Comparison of ENCODE assay signal across 15 cellular contexts in genomic region chr15:68536331-68537095, GRCh38. TPM values are rescaled to one million over a fixed set of nuclear protein-coding genes. Genes with fewer than 3 reads are reported as not detected.
DNase-seq lines count a peak whose midpoint lies in the region; ATAC-seq, FAIRE-seq and TF ChIP-seq lines count a peak whose summit lies in the region.
"Had no signal": no experiment of that assay in that cellular context is flagged by ENCODE, and none has a peak within 500 bp of the region (broad histone marks: within the 10 kb centered on the region; RNA-seq: fewer than 3 reads in every experiment).

No MANE protein-coding gene starts in this region.

- ATAC-seq in A549: peak in 1 of 2 experiments; percentile 62; a peak in 1 of 6 replicates
- peak; percentile 54 for ATAC-seq in GM12878
- no peak for ATAC-seq in lower lobe of right lung
- ATAC-seq in mucosa of descending colon: no peak
- ATAC-seq in HG03378 (IDR thresholded peaks at IDR 0.05; ENCODE audit: unreplicated experiment): no peak

- intact Hi-C loops in GM12878 (cut with micrococcal nuclease; ENCODE audit: unreplicated experiment) (loop anchor here (10.0 kb wide), 1 partner anchor 152 kb away; no protein-coding TSS in a partner anchor), lower lobe of right lung (cut with DNase I) (no loop called here), mucosa of descending colon (cut with DNase I, micrococcal nuclease) (no loop called here)

- H3K9me3 ChIP-seq in A549 (peaks cover 34% of the 10 kb centered on the region), GM12878 (replicated peaks; ENCODE audit: control insufficient read depth, insufficient read depth, low read length) (no peaks in the 10 kb centered on the region; the same call in 2 of the 3 replicates), lower lobe of right lung (peaks cover 11% of the 10 kb centered on the region), mucosa of descending colon (peaks cover 7% of the 10 kb centered on the region)

- TF ChIP-seq POLR2A in A549 (IDR thresholded peaks at IDR 0.05; ENCODE audit: low read length) (no peak), GM12878 (IDR thresholded peaks at IDR 0.05; ENCODE audit: low read depth, low read length) (no peak)

- peaks cover 15% of the 10 kb centered on the region; the same call in 1 of the 3 replicates for H3K4me1 ChIP-seq in A549
- H3K4me1 ChIP-seq in GM12878 (ENCODE audit: control insufficient read depth, insufficient read depth, low read length): no peaks in the 10 kb centered on the region
- H3K4me1 ChIP-seq in lower lobe of right lung: no peaks in the 10 kb centered on the region
- H3K4me1 ChIP-seq in mucosa of descending colon (ENCODE audit: low read depth): no peaks in the 10 kb centered on the region

- H3K27me3 ChIP-seq in GM12878 (replicated peaks in 1 of 2; ENCODE audit: control insufficient read depth in 2 of 2, insufficient read depth in 2 of 2, low read length in 1 of 2) (no peaks in the 10 kb centered on the region), lower lobe of right lung (ENCODE audit: low read depth) (no peaks in the 10 kb centered on the region)

- FAIRE-seq in A549 (lab: Jason Lieb, UNC) (no peak), GM12878 (lab: Jason Lieb, UNC) (no peak)

- POLR2A ChIA-PET in A549 (lab: Yijun Ruan, JAX): no interaction called here
- POLR2A ChIA-PET in GM12878 (lab: Charles Lee): no interaction called here

- CTCF ChIA-PET in A549 (lab: Yijun Ruan, JAX) (interaction anchor here (0.7 to 26.0 kb wide), 5 partner anchors 13 to 230 kb away, joined by 3 to 413 read pairs (median 24); no protein-coding TSS in a partner anchor), GM12878 (lab: Yijun Ruan, JAX) (interaction anchor here (1.5 kb wide), 1 partner anchor 17 kb away, joined by 5 read pairs; no protein-coding TSS in a partner anchor)

- H4K20me1 ChIP-seq in GM12878 (ENCODE audit: control insufficient read depth, insufficient read depth): no peaks in the 10 kb centered on the region

- H3K4me2 ChIP-seq in A549: no peak overlapping the region
- no peak overlapping the region for H3K4me2 ChIP-seq in GM12878 (ENCODE audit: control insufficient read depth, insufficient read depth)

- DNase-seq in A549 (ENCODE audit: low read depth in 1 of 2, low spot score in 1 of 2): no peak
- peak; percentile 50 for DNase-seq in HT1080 (ENCODE audit: low read depth)
- no peak for DNase-seq in GM12878 (ENCODE audit: low read depth, low spot score)
- peak; percentile 95 for DNase-seq in iris pigment epithelial cell (ENCODE audit: low read depth)
- DNase-seq in lower lobe of right lung: no peak
- no peak for DNase-seq in mucosa of descending colon
- DNase-seq in NCI-H2196 (lab: John Stamatoyannopoulos, UW; ENCODE audit: unreplicated experiment): no peak
- DNase-seq: C1 segment of cervical spinal cord; effector CD8-positive, alpha-beta T cell; NCI-H1436 treated with DMSO at 0.1 percent for 48 hours; nephron progenitor cell; stimulated activated CD4-positive, alpha-beta T cell treated with anti-CD3 and anti-CD28 coated beads, Interleukin-2, amount 100 ng/mL, for 24 hours; substantia nigra; WERI-Rb-1 had no signal

- TF ChIP-seq CTCF in A549 (IDR thresholded peaks at IDR 0.05) (no peak), GM12878 (IDR thresholded peaks at IDR 0.05 in 2 of 3, conservative IDR thresholded peaks at IDR 0.05 in 1 of 3; ENCODE audit: control insufficient read depth in 2 of 3, extremely low read depth in 1 of 3, insufficient read depth in 1 of 3, low read depth in 3 of 3, low read length in 3 of 3) (no peak), lower lobe of right lung (IDR thresholded peaks at IDR 0.05) (no peak), mucosa of descending colon (IDR thresholded peaks at IDR 0.05) (no peak)

- no peak overlapping the region for H3K9ac ChIP-seq in GM12878 (ENCODE audit: control insufficient read depth, insufficient read depth, low read length)

- H2AFZ ChIP-seq in GM12878 (ENCODE audit: control insufficient read depth, low read depth, low read length): no peak overlapping the region

- in situ Hi-C loops in GM12878 (cut with MboI): no loop called here

- WGBS in A549 (ENCODE audit: missing lambda C conversion rate): 66% methylated on average over 4 of the region's 4 CpGs
- 10% methylated on average over 4 of the region's 4 CpGs for WGBS in GM12878 (ENCODE audit: insufficient coverage, insufficient replicate concordance, low lambda C conversion rate, missing lambda C conversion rate)

- SMC1A ChIA-PET in GM12878 (lab: Charles Lee; ENCODE audit: uncharacterized antibody, unreplicated experiment): interaction anchor here (1.2 kb wide), 1 partner anchor 138 kb away, joined by 3 read pairs; no protein-coding TSS in a partner anchor

- BruUV-seq in GM12878 (replicated peaks; lab: Mats Ljungman, UMichigan): no TSS peak

- TF ChIP-seq RAD21 in A549 (conservative IDR thresholded peaks at IDR 0.05 in 1 of 2, IDR thresholded peaks at IDR 0.05 in 1 of 2) (no peak), GM12878 (IDR thresholded peaks at IDR 0.05; ENCODE audit: insufficient read depth, low read depth, low read length) (no peak)

- no peak for TF ChIP-seq EP300 in A549 (IDR thresholded peaks at IDR 0.05)
- TF ChIP-seq EP300 in GM12878 (IDR thresholded peaks at IDR 0.05; ENCODE audit: borderline replicate concordance in 1 of 2, control insufficient read depth in 1 of 2, low read depth in 2 of 2, low read length in 2 of 2): no peak

- no peaks in the 10 kb centered on the region for H3K79me2 ChIP-seq in GM12878 (ENCODE audit: control insufficient read depth, insufficient read depth, low read length)

- H3K4me3 ChIP-seq in A549 (no peak overlapping the region), GM12878 (no peak overlapping the region), lower lobe of right lung (no peak overlapping the region), mucosa of descending colon (no peak overlapping the region)

- H3K27ac ChIP-seq in A549 (peak overlapping the region; percentile 15 to 55; a peak in 5 of 6 replicates), GM12878 (ENCODE audit: control insufficient read depth, insufficient read depth) (no peak overlapping the region), lower lobe of right lung (no peak overlapping the region)
- H3K27ac ChIP-seq: WERI-Rb-1 had no signal

- H3K36me3 ChIP-seq in GM12878 (ENCODE audit: control insufficient read depth in 2 of 2, insufficient read depth in 2 of 2, low read length in 1 of 2): no peaks in the 10 kb centered on the region
- H3K36me3 ChIP-seq in lower lobe of right lung: no peaks in the 10 kb centered on the region
- no peaks in the 10 kb centered on the region for H3K36me3 ChIP-seq in mucosa of descending colon (ENCODE audit: low read depth)
- H3K36me3 ChIP-seq: WERI-Rb-1 had no signal

- RAD21 ChIA-PET in GM12878 (lab: Charles Lee; ENCODE audit: unreplicated experiment): no interaction called here

TF ChIP-seq in A549, 52 proteins besides CTCF, POLR2A, EP300 and RAD21 (continues in another document):
- TF ChIP-seq CBX8 (IDR thresholded peaks at IDR 0.05) (no peak), POLR2AphosphoS2 (conservative IDR thresholded peaks at IDR 0.05; ENCODE audit: low read length) (no peak), FOSB (CRISPR knock-in tag; IDR thresholded peaks at IDR 0.05) (no peak), HES2 (IDR thresholded peaks at IDR 0.05) (0 out of 2 replicates have a peak, but pooled peaks have one; percentile 26), JUNB (IDR thresholded peaks at IDR 0.05) (no peak), CEBPB (IDR thresholded peaks at IDR 0.05) (0 out of 4 replicates have a peak, but pooled peaks of 1 of the 2 experiments have one; percentile 30)

TF ChIP-seq in GM12878, 131 proteins besides CTCF, POLR2A, EP300 and RAD21:
- no peak for TF ChIP-seq PAX8 (IDR thresholded peaks at IDR 0.05)
- no peak for TF ChIP-seq NR2C1 (IDR thresholded peaks at IDR 0.05)
- no peak for TF ChIP-seq HCFC1 (IDR thresholded peaks at IDR 0.05; ENCODE audit: low read length)
- TF ChIP-seq CHD2 (IDR thresholded peaks at IDR 0.05; ENCODE audit: borderline replicate concordance, low read depth, low read length): no peak

RNA-seq across cellular contexts. Expression of gene CORO2B, which starts 42.3 kb away (rescaled TPM):
- polyA plus RNA-seq in A549 (2011; rRNA removed) (2.0 and 2.4 TPM in 2 replicates), A549 (2017; fragmentation: RNase III; extraction: RNeasy Plus Mini Kit Qiagen cat#74134 plus additional on column Dnase treatment) (1.8 to 2.4 TPM (median 2.3 TPM) in 3 replicates), GM12878 (2011; rRNA removed) (0.39 and 0.73 TPM in 2 replicates), GM12878 (2014; fragmentation: Illumina TruSeq; extraction: Trizol) (0.22 and 0.33 TPM in 2 replicates), GM12878 (2014; fragmentation: Nextera tagmentation; extraction: Ambion mirVana) (not detected), GM12878 (2014; rRNA removed) (0.14 and 0.38 TPM in 2 replicates), GM12878 (2016; fragmentation: Nextera tagmentation; extraction: Ambion mirVana) (not detected)
- 1.3 and 1.7 TPM in 2 replicates for polyA plus RNA-seq in A549 (2012; cell fraction: cytosol; rRNA removed)
- polyA plus RNA-seq in A549 (2012; cell fraction: nucleus; rRNA removed): 1.5 and 1.8 TPM in 2 replicates
- polyA minus RNA-seq in A549 (2011; rRNA and poly(A)+ RNA removed): 1.9 and 2.6 TPM in 2 replicates
- 12.3 and 15.9 TPM in 2 replicates for total RNA-seq in HT1080 (2014; rRNA removed; shearing (Covaris generic))
- polyA plus RNA-seq in HT1080 (2015; cell fraction: cytosol; rRNA removed): 10.2 and 11.7 TPM in 2 replicates
- polyA plus RNA-seq in HT1080 (2015; cell fraction: nucleus; rRNA removed): 6.0 and 8.2 TPM in 2 replicates
- total RNA-seq in GM12878 (2013; cell fraction: nucleolus; rRNA removed): 0.56 TPM in 2 replicates
- total RNA-seq in GM12878 (2014; rRNA removed) (0.11 and 0.16 TPM in 2 replicates), GM12878 (2014; rRNA removed; fragmentation: Illumina TruSeq; extraction: Trizol) (0.05 and 0.09 TPM in 2 replicates), GM12878 (2021) (0.05 and 0.27 TPM in 2 replicates), lower lobe of right lung (6.8 TPM), mucosa of descending colon (1 to 10 TPM; 1.3 to 4.7 (median 1.9) TPM)
- polyA plus RNA-seq in GM12878 (2011; ENCODE audit: low read depth): not detected
- polyA plus RNA-seq in GM12878 (2011; cell fraction: cytosol; rRNA removed): 0.64 and 0.95 TPM in 2 replicates
- 1.0 and 1.3 TPM in 2 replicates for polyA plus RNA-seq in GM12878 (2011; cell fraction: nucleus; rRNA removed)
- not detected in 2 replicates for polyA plus RNA-seq in GM12878 (2012)
- 0.29 and 0.67 TPM in 2 replicates for polyA minus RNA-seq in GM12878 (2011; rRNA and poly(A)+ RNA removed)
- polyA minus RNA-seq in GM12878 (2011; cell fraction: cytosol; rRNA and poly(A)+ RNA removed): 0.27 and 0.62 TPM in 2 replicates
- polyA minus RNA-seq in GM12878 (2011; cell fraction: nucleus; rRNA and poly(A)+ RNA removed): 0.19 and 0.48 TPM in 2 replicates

Comparison
In these comparisons a context has a peak if more than half of its experiments do, and no peak if none do; other contexts are left out.
1. DNase-seq: peak in HT1080 (single experiment) and iris pigment epithelial cell (single experiment); none in A549 (0 of 2), GM12878 (single experiment), lower lobe of right lung (single experiment), mucosa of descending colon (0 of 3) and NCI-H2196 (single experiment).
2. H3K27ac ChIP-seq: peak in A549 (2 of 2); none in GM12878 (single experiment) and lower lobe of right lung (single experiment).